In the genomic region with DNA sequence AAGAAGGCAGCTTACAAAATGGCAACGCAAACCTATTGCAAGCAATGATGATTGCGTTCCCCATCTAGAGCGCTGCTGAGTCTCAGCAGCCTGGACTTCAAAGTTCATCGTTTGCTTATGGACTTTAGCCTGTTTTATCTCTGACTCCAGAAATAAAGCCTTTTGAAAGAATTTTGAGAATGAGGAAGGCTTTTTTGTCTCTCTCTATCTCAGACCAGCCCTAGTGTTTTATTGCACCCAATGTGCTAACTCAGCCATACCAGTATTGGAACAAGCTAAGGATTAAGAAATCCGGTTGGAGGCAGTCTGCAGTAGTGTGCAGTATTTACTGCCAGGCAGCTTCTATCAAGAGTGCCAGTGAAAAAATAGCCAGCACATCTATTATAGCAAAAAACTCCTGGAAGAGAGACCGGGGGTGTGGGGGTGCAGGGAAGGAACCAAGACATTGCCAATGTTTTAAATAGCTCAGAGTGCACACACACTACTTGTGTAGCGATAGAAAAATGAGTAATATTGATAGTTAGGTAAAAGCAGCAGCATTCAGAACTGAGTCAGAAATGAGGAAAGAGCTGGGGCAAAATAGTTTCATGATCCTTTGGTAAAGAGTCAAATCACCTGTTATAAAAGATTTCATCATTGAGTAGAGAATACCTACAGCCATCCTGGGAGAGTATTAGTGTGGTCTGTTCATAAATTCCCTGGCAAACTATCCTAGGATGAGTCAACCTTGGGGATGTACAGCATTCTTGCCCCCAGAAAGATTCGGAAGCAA, we compare ENCODE assay signal across 10 cellular contexts.
DNase-seq lines count a peak whose midpoint lies in the region; ATAC-seq, FAIRE-seq and TF ChIP-seq lines count a peak whose summit lies in the region.
"Had no signal": no experiment of that assay in that cellular context is flagged by ENCODE, and none has a peak within 500 bp of the region (broad histone marks: within the 10 kb centered on the region; RNA-seq: fewer than 3 reads in every experiment).

No MANE protein-coding gene starts in this region.

- no peak overlapping the region for H3K27ac ChIP-seq in small intestine (ENCODE audit: low read depth in 1 of 2, low read length in 1 of 2)

- WGBS in small intestine, 3 donors, result 22 to 49% (median 40%) methylated on average over 8 of the region's 8 CpGs

- peak; percentile 49 for DNase-seq in fibroblast of mammary gland (ENCODE audit: low read depth)
- peak; percentile 96 for DNase-seq in small intestine
- no peak for DNase-seq in NCI-H774 (lab: John Stamatoyannopoulos, UW)
- no peak for DNase-seq in mesenteric fat pad (ENCODE audit: low spot score)
- DNase-seq: MV-4-11 had no signal

- FAIRE-seq in small intestine (lab: Jason Lieb, UNC), result no peak
- FAIRE-seq: H1 had no signal

- H3K4me3 ChIP-seq in fibroblast of mammary gland (ENCODE audit: control insufficient read depth, low read depth, low read length) (no peak overlapping the region), small intestine (ENCODE audit: low read depth in 1 of 2, low read length in 2 of 2) (no peak overlapping the region)

- no peaks in the 10 kb centered on the region for H3K9me3 ChIP-seq in small intestine (ENCODE audit: control insufficient read depth, low read depth)

- no peak for TF ChIP-seq CTCF in fibroblast of mammary gland (conservative IDR thresholded peaks at IDR 0.05; ENCODE audit: control insufficient read depth, insufficient read depth, low read depth, low read length)

- H3K4me1 ChIP-seq in small intestine (ENCODE audit: control insufficient read depth in 2 of 2, insufficient read depth in 1 of 2, low read depth in 1 of 2, low read length in 1 of 2), result peaks cover 0 to 5% of the 10 kb centered on the region in 2 donors

- H3K36me3 ChIP-seq in small intestine (ENCODE audit: control insufficient read depth in 2 of 2, insufficient read depth in 2 of 2, low read length in 2 of 2), result no peaks in the 10 kb centered on the region

- ATAC-seq in GM19455 (IDR thresholded peaks at IDR 0.05; ENCODE audit: unreplicated experiment) (peak; percentile 58), HG03432 (IDR thresholded peaks at IDR 0.05; ENCODE audit: unreplicated experiment) (peak; percentile 58), GM21737 (IDR thresholded peaks at IDR 0.05; ENCODE audit: unreplicated experiment) (no peak), GM19023 (IDR thresholded peaks at IDR 0.05; ENCODE audit: unreplicated experiment) (no peak)

- no peaks in the 10 kb centered on the region for H3K27me3 ChIP-seq in small intestine (ENCODE audit: control insufficient read depth in 2 of 2, insufficient read depth in 2 of 2, low read length in 2 of 2)

Comparison
In these comparisons a context has a peak if more than half of its experiments do, and no peak if none do; other contexts are left out.
1. ATAC-seq: peak in GM19455 (single experiment) and HG03432 (single experiment); none in GM21737 (single experiment) and GM19023 (single experiment).
2. DNase-seq: peak in fibroblast of mammary gland (single experiment) and small intestine (single experiment); none in NCI-H774 (single experiment) and mesenteric fat pad (single experiment).